22 cellular contexts compared by ENCODE assay signal in the genomic region with DNA sequence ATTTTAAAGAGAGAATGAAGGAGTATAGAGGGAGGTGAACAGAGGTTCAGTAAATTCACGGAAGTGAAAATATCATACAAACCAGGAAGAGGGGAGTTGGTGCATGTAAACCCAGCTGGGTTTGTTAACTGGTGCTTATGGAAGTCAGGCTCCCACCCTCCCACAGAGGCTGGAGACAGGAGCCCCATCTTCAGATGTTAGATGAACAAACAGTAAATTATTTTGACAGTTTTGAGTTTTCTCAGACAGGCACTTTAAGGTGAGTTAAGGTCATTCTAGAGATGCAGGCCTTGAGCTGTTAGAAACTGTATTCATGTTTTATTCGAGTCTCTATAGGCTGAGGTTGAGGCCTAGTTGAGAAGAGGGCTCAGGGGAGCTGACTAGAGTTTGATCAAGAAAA. TPM values are rescaled to one million over a fixed set of nuclear protein-coding genes. Genes with fewer than 3 reads are reported as not detected.
DNase-seq lines count a peak whose midpoint lies in the region; ATAC-seq, FAIRE-seq and TF ChIP-seq lines count a peak whose summit lies in the region.
"Had no signal": no experiment of that assay in that cellular context is flagged by ENCODE, and none has a peak within 500 bp of the region (broad histone marks: within the 10 kb centered on the region; RNA-seq: fewer than 3 reads in every experiment).

No MANE protein-coding gene starts in this region.

- H3K4me3 ChIP-seq in CD4-positive, alpha-beta memory T cell (ENCODE audit: low read length in 2 of 2) = no peak overlapping the region
- H3K4me3 ChIP-seq in mesenchymal stem cell (ENCODE audit: insufficient read depth in 1 of 2, low read depth in 1 of 2, low read length in 2 of 2) (no peak overlapping the region), HepG2 (replicated peaks in 1 of 3; ENCODE audit: insufficient read depth in 1 of 3, low read depth in 2 of 3, low read length in 3 of 3) (no peak overlapping the region), heart right ventricle (no peak overlapping the region)
- H3K4me3 ChIP-seq: ovary, right atrium auricular region, SK-N-MC, thyroid gland had no signal

- 94% methylated on average over 2 of the region's 2 CpGs for WGBS in mesenchymal stem cell
- WGBS in HepG2 (ENCODE audit: low lambda C conversion rate) = 82% methylated on average over 2 of the region's 2 CpGs
- 91 to 92% methylated on average over 2 of the region's 2 CpGs for WGBS in heart right ventricle, 2 donors

- TF ChIP-seq CTCF in HepG2 (CRISPR knock-in tag; IDR thresholded peaks at IDR 0.05) = no peak
- no peak for TF ChIP-seq CTCF in heart right ventricle (IDR thresholded peaks at IDR 0.05)

- TF ChIP-seq POLR2A in HepG2 (IDR thresholded peaks at IDR 0.05; ENCODE audit: insufficient read depth in 1 of 2, low read depth in 2 of 2, low read length in 2 of 2) = no peak

- H3K9ac ChIP-seq in mesenchymal stem cell (ENCODE audit: low read length) (no peak overlapping the region), HepG2 (ENCODE audit: insufficient read depth, low read depth, low read length) (no peak overlapping the region)

- H3K4ac ChIP-seq in mesenchymal stem cell (ENCODE audit: low read depth in 1 of 2, low read length in 2 of 2) = no peak overlapping the region

- H3K79me1 ChIP-seq in mesenchymal stem cell (replicated peaks; ENCODE audit: low read length, poor library complexity, severe bottlenecking) = peaks cover 22% of the 10 kb centered on the region

- no peak overlapping the region for H4K91ac ChIP-seq in mesenchymal stem cell (ENCODE audit: low read length)

- H3K36me3 ChIP-seq in CD4-positive, alpha-beta memory T cell (ENCODE audit: insufficient read depth, low read length) = no peaks in the 10 kb centered on the region
- H3K36me3 ChIP-seq in mesenchymal stem cell (ENCODE audit: control insufficient read depth in 1 of 2, insufficient read depth in 2 of 2, low read depth in 1 of 2, low read length in 2 of 2) (no peaks in the 10 kb centered on the region), HepG2 (replicated peaks in 1 of 2; ENCODE audit: control insufficient read depth in 1 of 2, insufficient read depth in 2 of 2, low read length in 2 of 2) (no peaks in the 10 kb centered on the region), heart right ventricle (no peaks in the 10 kb centered on the region)
- H3K36me3 ChIP-seq: ovary, right atrium auricular region, thyroid gland had no signal

- H3K4me3 Mint-ChIP-seq in T-helper 1 cell treated with Interleukin-12 subunit alpha and Interleukin-12 subunit beta and Interleukin-4 antibody, amounts not matched to agents 30 μg/mL and 1 μg/mL, for 36 hours = no peak overlapping the region
- peak overlapping the region in 7 of 8 donors; percentile 14 to 80 (median 61) for H3K4me3 Mint-ChIP-seq in CD4-positive, alpha-beta memory T cell
- peak overlapping the region; percentile 69 for H3K4me3 Mint-ChIP-seq in T-helper 17 cell
- H3K4me3 Mint-ChIP-seq: stimulated activated naive CD8-positive, alpha-beta T cell treated with anti-CD3 and anti-CD28 coated beads, Interleukin-15, Interleukin-2, amounts not matched to agents 100 ng/mL and 50 ng/mL, for 24 hours had no signal

- no peak overlapping the region for H2BK15ac ChIP-seq in mesenchymal stem cell (ENCODE audit: low read depth, poor library complexity, severe bottlenecking)

- no peak overlapping the region for H2AFZ ChIP-seq in mesenchymal stem cell (ENCODE audit: low read depth, low read length)
- no peak overlapping the region for H2AFZ ChIP-seq in HepG2 (ENCODE audit: low read length)

- no peaks in the 10 kb centered on the region for H4K20me1 ChIP-seq in HepG2 (ENCODE audit: insufficient read depth, low read length)

- CTCF ChIA-PET in CD4-positive, alpha-beta memory T cell (lab: Charles Lee; ENCODE audit: partially characterized antibody) = interaction anchor here (1.1 kb wide), 1 partner anchor 460 kb away, joined by 3 read pairs; no protein-coding TSS in a partner anchor
- CTCF ChIA-PET in HepG2 (lab: Yijun Ruan, JAX; ENCODE audit: low intra/inter-chr PET ratio, low total read pairs) = no interaction called here

- H3K79me2 ChIP-seq in HepG2 (ENCODE audit: insufficient read depth, low read length) = no peaks in the 10 kb centered on the region

- peaks cover 81% of the 10 kb centered on the region for H3K4me1 ChIP-seq in CD4-positive, alpha-beta memory T cell (ENCODE audit: insufficient read depth, low read length)
- H3K4me1 ChIP-seq in mesenchymal stem cell (ENCODE audit: control insufficient read depth, insufficient read depth, low read depth, low read length) = peaks cover 14% of the 10 kb centered on the region
- H3K4me1 ChIP-seq in HepG2 (ENCODE audit: insufficient read depth, low read length) = peaks cover 14% of the 10 kb centered on the region
- H3K4me1 ChIP-seq in heart right ventricle = peaks cover 0 to 13% (median 9%) of the 10 kb centered on the region in 9 donors
- H3K4me1 ChIP-seq: thyroid gland had no signal

- H3K4me1 Mint-ChIP-seq in T-helper 1 cell treated with Interleukin-12 subunit alpha and Interleukin-12 subunit beta and Interleukin-4 antibody, amounts not matched to agents 30 μg/mL and 1 μg/mL, for 36 hours (ENCODE audit: low read depth) = peaks cover 62% of the 10 kb centered on the region
- peaks cover 73 to 97% (median 84%) of the 10 kb centered on the region in 4 donors for H3K4me1 Mint-ChIP-seq in CD4-positive, alpha-beta memory T cell
- peaks cover 81% of the 10 kb centered on the region for H3K4me1 Mint-ChIP-seq in T-helper 17 cell

- no TSS peak for BruUV-seq in HepG2 (replicated peaks; lab: Mats Ljungman, UMichigan)

- peak overlapping the region; percentile 52 for H2AK5ac ChIP-seq in mesenchymal stem cell (ENCODE audit: low read length, severe bottlenecking)

- no peak for DNase-seq in T-helper 1 cell
- no peak for DNase-seq in CD4-positive, alpha-beta memory T cell
- no peak for DNase-seq in T-helper 17 cell
- DNase-seq in mesenchymal stem cell = no peak
- no peak for DNase-seq in HepG2 (ENCODE audit: low spot score)
- no peak for DNase-seq in heart right ventricle
- DNase-seq: activated CD4-positive, CD25-positive, alpha-beta regulatory T cell; activated gamma-delta T cell treated with Interleukin-2 at 50 U/mL for 16 hours; EL; naive thymus-derived CD8-positive, alpha-beta T cell; NCI-H1417; NCI-H446 treated with DMSO at 0.1 percent for 48 hours; ovary; stimulated activated CD4-positive, alpha-beta T cell treated with anti-CD3 and anti-CD28 coated beads, Interleukin-4, amount 100 ng/mL, for 24 hours; T1000; thyroid gland had no signal

- H2BK5ac ChIP-seq in mesenchymal stem cell (ENCODE audit: low read depth, low read length, poor library complexity, severe bottlenecking) = no peak overlapping the region

- ATAC-seq in T-helper 17 cell (no peak), HepG2 (no peak), HG02938 (IDR thresholded peaks at IDR 0.05; ENCODE audit: unreplicated experiment) (no peak), heart right ventricle (no peak)
- ATAC-seq: naive thymus-derived CD8-positive, alpha-beta T cell had no signal

- H3K9me3 Mint-ChIP-seq in T-helper 1 cell treated with Interleukin-12 subunit alpha and Interleukin-12 subunit beta and Interleukin-4 antibody, amounts not matched to agents 30 μg/mL and 1 μg/mL, for 36 hours = no peaks in the 10 kb centered on the region
- H3K9me3 Mint-ChIP-seq in CD4-positive, alpha-beta memory T cell = no peaks in the 10 kb centered on the region
- H3K9me3 Mint-ChIP-seq: naive thymus-derived CD8-positive, alpha-beta T cell; stimulated activated naive CD8-positive, alpha-beta T cell treated with anti-CD3 and anti-CD28 coated beads, Interleukin-15, Interleukin-2, amounts not matched to agents 100 ng/mL and 50 ng/mL, for 24 hours had no signal

- H3K27me3 ChIP-seq in CD4-positive, alpha-beta memory T cell (ENCODE audit: insufficient read depth, low read length) = no peaks in the 10 kb centered on the region
- H3K27me3 ChIP-seq in mesenchymal stem cell (ENCODE audit: control insufficient read depth in 1 of 2, insufficient read depth in 1 of 2, low read length in 2 of 2) = no peaks in the 10 kb centered on the region
- no peaks in the 10 kb centered on the region for H3K27me3 ChIP-seq in HepG2 (ENCODE audit: control insufficient read depth in 1 of 2, insufficient read depth in 2 of 2, low read length in 2 of 2)
- H3K27me3 ChIP-seq in heart right ventricle = no peaks in the 10 kb centered on the region
- H3K27me3 ChIP-seq: ovary, right atrium auricular region, thyroid gland had no signal

- no peak overlapping the region for H2BK120ac ChIP-seq in mesenchymal stem cell (ENCODE audit: low read depth, low read length)

- TF ChIP-seq EP300 in HepG2 (IDR thresholded peaks at IDR 0.05; ENCODE audit: low read depth in 2 of 2, low read length in 2 of 2) (no peak), HepG2 (CRISPR knock-in tag; IDR thresholded peaks at IDR 0.05; ENCODE audit: borderline replicate concordance) (no peak)

- no peak overlapping the region for H3K18ac ChIP-seq in mesenchymal stem cell (ENCODE audit: low read depth in 1 of 2, low read length in 2 of 2)

- POLR2A ChIA-PET in CD4-positive, alpha-beta memory T cell (lab: Charles Lee; ENCODE audit: partially characterized antibody) = interaction anchor here (0.8 to 3.1 kb wide), 3 partner anchors 15 to 507 kb away, joined by 3 to 17 read pairs (median 4); no protein-coding TSS in a partner anchor
- POLR2A ChIA-PET in HepG2 (lab: Yijun Ruan, JAX) = no interaction called here

- H3K4me2 ChIP-seq in mesenchymal stem cell (ENCODE audit: low read length, poor library complexity, severe bottlenecking) (no peak overlapping the region), HepG2 (ENCODE audit: low read depth, low read length) (no peak overlapping the region)

- peak overlapping the region; percentile 52 for H3K27ac Mint-ChIP-seq in T-helper 1 cell treated with Interleukin-12 subunit alpha and Interleukin-12 subunit beta and Interleukin-4 antibody, amounts not matched to agents 30 μg/mL and 1 μg/mL, for 36 hours
- peak overlapping the region; percentile 48 to 93 (median 74) for H3K27ac Mint-ChIP-seq in CD4-positive, alpha-beta memory T cell
- H3K27ac Mint-ChIP-seq in T-helper 17 cell = peak overlapping the region; percentile 97
- H3K27ac Mint-ChIP-seq: stimulated activated naive CD8-positive, alpha-beta T cell treated with anti-CD3 and anti-CD28 coated beads, Interleukin-15, Interleukin-2, amounts not matched to agents 100 ng/mL and 50 ng/mL, for 24 hours had no signal

- H2BK12ac ChIP-seq in mesenchymal stem cell (ENCODE audit: low read length in 2 of 2) = no peak overlapping the region

- H4K8ac ChIP-seq in mesenchymal stem cell (ENCODE audit: low read length) = no peak overlapping the region

- no peak overlapping the region for H3K23ac ChIP-seq in mesenchymal stem cell (ENCODE audit: low read length in 2 of 2)

- FAIRE-seq in HepG2 (lab: Jason Lieb, UNC) = no peak

- H3K27me3 Mint-ChIP-seq in T-helper 1 cell treated with Interleukin-12 subunit alpha and Interleukin-12 subunit beta and Interleukin-4 antibody, amounts not matched to agents 30 μg/mL and 1 μg/mL, for 36 hours (ENCODE audit: low read depth) = no peaks in the 10 kb centered on the region
- no peaks in the 10 kb centered on the region for H3K27me3 Mint-ChIP-seq in CD4-positive, alpha-beta memory T cell
- no peaks in the 10 kb centered on the region for H3K27me3 Mint-ChIP-seq in T-helper 17 cell
- H3K27me3 Mint-ChIP-seq: naive thymus-derived CD8-positive, alpha-beta T cell; stimulated activated naive CD8-positive, alpha-beta T cell treated with anti-CD3 and anti-CD28 coated beads, Interleukin-15, Interleukin-2, amounts not matched to agents 100 ng/mL and 50 ng/mL, for 24 hours had no signal

- intact Hi-C loops in CD4-positive, alpha-beta memory T cell (cut with micrococcal nuclease) = loop anchor here (1.0 kb wide), 1 partner anchor 13 kb away; no protein-coding TSS in a partner anchor
- intact Hi-C loops in HepG2 (cut with micrococcal nuclease; ENCODE audit: unreplicated experiment) = no loop called here
- intact Hi-C loops in heart right ventricle (cut with DNase I) = no loop called here

- no peak overlapping the region for H3K14ac ChIP-seq in mesenchymal stem cell (ENCODE audit: low read length in 2 of 2)

- H3K27ac ChIP-seq in CD4-positive, alpha-beta memory T cell (ENCODE audit: low read depth, low read length) = peak overlapping the region; percentile 12
- no peak overlapping the region for H3K27ac ChIP-seq in mesenchymal stem cell (ENCODE audit: low read length, poor library complexity, severe bottlenecking)
- H3K27ac ChIP-seq in HepG2 (ENCODE audit: extremely low read length, insufficient read depth, low read length) = no peak overlapping the region
- no peak overlapping the region for H3K27ac ChIP-seq in heart right ventricle
- H3K27ac ChIP-seq: HL-60, ovary, right atrium auricular region, SK-N-MC, thyroid gland had no signal

- no peak for TF ChIP-seq RAD21 in HepG2 (CRISPR knock-in tag; IDR thresholded peaks at IDR 0.05)

- H3K36me3 Mint-ChIP-seq in T-helper 1 cell treated with Interleukin-12 subunit alpha and Interleukin-12 subunit beta and Interleukin-4 antibody, amounts not matched to agents 30 μg/mL and 1 μg/mL, for 36 hours (ENCODE audit: low read depth) = peaks cover 8% of the 10 kb centered on the region
- peaks cover 7 to 15% of the 10 kb centered on the region in 2 donors for H3K36me3 Mint-ChIP-seq in CD4-positive, alpha-beta memory T cell
- peaks cover 5% of the 10 kb centered on the region for H3K36me3 Mint-ChIP-seq in T-helper 17 cell (ENCODE audit: low read depth)
- H3K36me3 Mint-ChIP-seq: naive thymus-derived CD8-positive, alpha-beta T cell had no signal

- in situ Hi-C loops in HepG2 (cut with HindIII; ENCODE audit: extremely low pct_ligation_motif_present, low pct_unique_long_range_greater_than_20kb) = no loop called here

- H3K9me3 ChIP-seq in CD4-positive, alpha-beta memory T cell (ENCODE audit: control insufficient read depth in 1 of 2, low read length in 2 of 2) = no peaks in the 10 kb centered on the region
- H3K9me3 ChIP-seq in T-helper 17 cell (ENCODE audit: control insufficient read depth, low read length, poor library complexity, severe bottlenecking) (no peaks in the 10 kb centered on the region), mesenchymal stem cell (ENCODE audit: control insufficient read depth, low read length) (no peaks in the 10 kb centered on the region), HepG2 (ENCODE audit: low read length) (no peaks in the 10 kb centered on the region), heart right ventricle (no peaks in the 10 kb centered on the region)
- H3K9me3 ChIP-seq: ovary, right atrium auricular region, thyroid gland had no signal

RNA-seq across cellular contexts. Expression of a gene that starts 41.8 kb away (rescaled TPM):
- 10 to 100 TPM; 10.6 to 11.4 TPM for total RNA-seq in CD4-positive, alpha-beta memory T cell
- polyA plus RNA-seq in CD4-positive, alpha-beta memory T cell = 10 to 100 TPM; 12.2 to 26.3 TPM
- total RNA-seq in T-helper 17 cell (1 to 10 TPM; 7.8 to 8.3 TPM), HepG2 (2016; rRNA removed; fragmentation: Illumina TruSeq; extraction: Trizol) (60.9 and 144 TPM in 2 replicates), heart right ventricle (10 to 100 TPM; 32.8 to 63.4 (median 40.1) TPM)
- 108 TPM for polyA plus RNA-seq in mesenchymal stem cell (2013, experiment 1 of 2)
- polyA plus RNA-seq in mesenchymal stem cell (2013, experiment 2 of 2) = 117 TPM
- total RNA-seq in HepG2 (2016; cell fraction: cytosol; rRNA removed; fragmentation: Illumina TruSeq; extraction: Trizol; ENCODE audit: low read depth) = 23.5 and 26.4 TPM in 2 replicates
- total RNA-seq in HepG2 (2016; cell fraction: insoluble cytoplasmic fraction; rRNA removed; fragmentation: Illumina TruSeq; extraction: Trizol) = 55.0 and 140 TPM in 2 replicates
- 36.8 and 44.6 TPM in 2 replicates for total RNA-seq in HepG2 (2016; cell fraction: membrane; rRNA removed; fragmentation: Illumina TruSeq; extraction: Trizol)
- 123 and 143 TPM in 2 replicates for total RNA-seq in HepG2 (2016; cell fraction: nucleus; rRNA removed; fragmentation: Illumina TruSeq; extraction: Trizol)
- polyA plus RNA-seq in HepG2 (2011; rRNA removed) (63.3 and 87.4 TPM in 2 replicates), heart right ventricle (10 to 100 TPM; 24.1 to 47.1 TPM)
- 54.5 and 64.8 TPM in 2 replicates for polyA plus RNA-seq in HepG2 (2011; cell fraction: cytosol; rRNA removed)
- 27.1 and 30.2 TPM in 2 replicates for polyA plus RNA-seq in HepG2 (2011; cell fraction: nucleus; rRNA removed)
- polyA plus RNA-seq in HepG2 (2012) = 72.3 and 89.4 TPM in 2 replicates
- 26.5 and 27.8 TPM in 2 replicates for polyA plus RNA-seq in HepG2 (2016; cell fraction: cytosol; fragmentation: Illumina TruSeq; extraction: Trizol; ENCODE audit: low read depth)
- polyA plus RNA-seq in HepG2 (2016; cell fraction: insoluble cytoplasmic fraction; fragmentation: Illumina TruSeq; extraction: Trizol; ENCODE audit: low read depth) = 56.4 and 62.4 TPM in 2 replicates
- 30.3 and 34.9 TPM in 2 replicates for polyA plus RNA-seq in HepG2 (2016; cell fraction: membrane; fragmentation: Illumina TruSeq; extraction: Trizol; ENCODE audit: low read depth)
- polyA plus RNA-seq in HepG2 (2016; cell fraction: nucleus; fragmentation: Illumina TruSeq; extraction: Trizol; ENCODE audit: insufficient read depth, low read depth) = 188 and 199 TPM in 2 replicates
- 29.0 and 29.5 TPM in 2 replicates for polyA minus RNA-seq in HepG2 (2011; rRNA and poly(A)+ RNA removed; ENCODE audit: low replicate concordance)
- 29.7 and 34.5 TPM in 2 replicates for polyA minus RNA-seq in HepG2 (2011; cell fraction: cytosol; rRNA and poly(A)+ RNA removed)
- polyA minus RNA-seq in HepG2 (2011; cell fraction: nucleus; rRNA and poly(A)+ RNA removed) = 28.2 and 30.0 TPM in 2 replicates
